Comparison of ENCODE assay signal across 29 cellular contexts in the genomic region with DNA sequence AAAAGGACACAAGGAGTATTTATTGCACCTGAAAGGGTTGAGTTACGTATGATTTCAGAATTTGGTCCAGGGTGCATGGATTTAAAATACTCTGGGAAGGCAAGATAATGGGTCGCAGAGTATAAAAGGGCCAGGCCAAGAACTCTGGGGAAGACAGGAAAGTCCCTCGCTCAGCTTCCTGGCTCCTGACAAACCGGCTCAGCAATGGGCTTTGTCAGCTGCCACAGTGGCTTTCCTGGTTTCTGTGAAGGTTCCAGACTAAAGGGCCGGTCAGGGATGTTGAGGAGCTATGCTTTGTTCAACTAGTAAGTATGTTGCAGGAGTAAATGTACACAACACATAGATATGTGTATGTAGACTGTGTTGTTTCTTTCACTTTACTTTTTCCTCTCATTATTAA.
"Had no signal": no experiment of that assay in that cellular context is flagged by ENCODE, and none has a peak within 500 bp of the region (broad histone marks: within the 10 kb centered on the region; RNA-seq: fewer than 3 reads in every experiment).

No MANE protein-coding gene starts in this region.

- H3K4me1 Mint-ChIP-seq: activated CD4-positive, alpha-beta T cell treated with anti-CD3 and anti-CD28 coated beads, Interleukin-2, amount 10 ng/mL, durations not matched to agents 7 days and 5 days; activated T-helper 17 cell treated with anti-CD3 and anti-CD28 coated beads, Interleukin-2, amount 50 U/mL, for 72 hours had no signal

- FAIRE-seq: astrocyte had no signal

- H3K27ac Mint-ChIP-seq: activated CD4-positive, alpha-beta memory T cell treated with anti-CD3 and anti-CD28 coated beads for 36 hours; activated CD4-positive, alpha-beta T cell treated with anti-CD3 and anti-CD28 coated beads, Interleukin-2, amount 10 ng/mL, durations not matched to agents 7 days and 5 days; activated naive CD4-positive, alpha-beta T cell treated with anti-CD3 and anti-CD28 coated beads for 36 hours; activated naive CD8-positive, alpha-beta T cell; activated T-helper 17 cell treated with anti-CD3 and anti-CD28 coated beads, Interleukin-2, amount 50 U/mL, for 72 hours; brain; T-helper 1 cell treated with Interleukin-12 subunit alpha and Interleukin-12 subunit beta and Interleukin-4 antibody, amounts not matched to agents 30 μg/mL and 1 μg/mL, for 36 hours had no signal

- H3K36me3 ChIP-seq: cardiac muscle cell, SJSA1 had no signal

- H3K9me3 Mint-ChIP-seq: activated CD4-positive, alpha-beta memory T cell treated with anti-CD3 and anti-CD28 coated beads for 36 hours; activated CD4-positive, alpha-beta T cell treated with anti-CD3 and anti-CD28 coated beads, Interleukin-2, amount 10 ng/mL, durations not matched to agents 7 days and 5 days; activated naive CD4-positive, alpha-beta T cell treated with anti-CD3 and anti-CD28 coated beads for 36 hours; activated T-cell treated with anti-CD3 and anti-CD28 coated beads, Interleukin-2, amount 50 U/mL, for 4 hours; activated T-helper 17 cell treated with anti-CD3 and anti-CD28 coated beads, Interleukin-2, amount 50 U/mL, for 72 hours; brain; T-helper 1 cell treated with Interleukin-12 subunit alpha and Interleukin-12 subunit beta and Interleukin-4 antibody, amounts not matched to agents 30 μg/mL and 1 μg/mL, for 36 hours had no signal

- H3K36me3 Mint-ChIP-seq: activated CD4-positive, alpha-beta memory T cell treated with anti-CD3 and anti-CD28 coated beads for 36 hours; activated naive CD8-positive, alpha-beta T cell; brain had no signal

- H3K27ac ChIP-seq: cardiac muscle cell, SJSA1 had no signal

- H3K9me3 ChIP-seq: SJSA1 had no signal

- DNase-seq: activated CD4-positive, alpha-beta memory T cell treated with anti-CD3 and anti-CD28 coated beads for 36 hours; activated CD4-positive, alpha-beta T cell treated with anti-CD3 and anti-CD28 coated beads, Interleukin-2, amount 10 ng/mL, durations not matched to agents 7 days and 5 days; activated CD4-positive, CD25-positive, alpha-beta regulatory T cell; activated CD8-positive, alpha-beta memory T cell treated with anti-CD3 and anti-CD28 coated beads for 24 hours; activated gamma-delta T cell; activated naive CD4-positive, alpha-beta T cell treated with anti-CD3 and anti-CD28 coated beads for 36 hours; activated T-cell treated with anti-CD3 and anti-CD28 coated beads, Interleukin-2, amount 50 U/mL, for 4 hours; amygdala; KG1; NCI-H1048; NCI-H1417; NCI-H1694; NCI-H2029; NCI-H510A treated with DMSO at 0.1 percent for 48 hours; NCI-H69; NK-92 treated with Interleukin-12 subunit alpha and Interleukin-12 subunit beta, amount 100 ng/mL, for 24 hours; OCI-M1; RPMI8226; T-helper 9 cell had no signal

- H3K27me3 ChIP-seq: cardiac muscle cell, SJSA1 had no signal

- H3K4me1 ChIP-seq: SJSA1 had no signal

- H3K4me3 ChIP-seq: cardiac muscle cell, SJSA1 had no signal

- H3K4me3 Mint-ChIP-seq: activated CD4-positive, alpha-beta memory T cell treated with anti-CD3 and anti-CD28 coated beads for 36 hours; activated CD4-positive, alpha-beta T cell treated with anti-CD3 and anti-CD28 coated beads, Interleukin-2, amount 10 ng/mL, durations not matched to agents 7 days and 5 days; activated naive CD4-positive, alpha-beta T cell treated with anti-CD3 and anti-CD28 coated beads for 36 hours; activated naive CD8-positive, alpha-beta T cell; activated T-cell treated with anti-CD3 and anti-CD28 coated beads, Interleukin-2, amount 50 U/mL, for 4 hours; activated T-helper 17 cell treated with anti-CD3 and anti-CD28 coated beads, Interleukin-2, amount 50 U/mL, for 72 hours; brain; T-helper 1 cell treated with Interleukin-12 subunit alpha and Interleukin-12 subunit beta and Interleukin-4 antibody, amounts not matched to agents 30 μg/mL and 1 μg/mL, for 36 hours had no signal

- H3K27me3 Mint-ChIP-seq: activated naive CD8-positive, alpha-beta T cell; brain had no signal

- ATAC-seq: activated T-cell treated with anti-CD3 and anti-CD28 coated beads, Interleukin-2, amount 50 U/mL, for 4 hours; activated T-helper 17 cell treated with anti-CD3 and anti-CD28 coated beads, Interleukin-2, amount 50 U/mL, for 72 hours; Panc1; Right ventricle myocardium inferior; SK-N-SH treated with all-trans-retinoic acid at 6 μM for 48 hours had no signal
